Comparison of ENCODE assay signal across 1 cellular context in genomic region chr16:67968440-67969285, GRCh38.
TF ChIP-seq lines count a peak whose summit lies in the region.

Gene SLC12A4 (minus strand): TSS chr16:67968637. CDS start chr16:67968553, 84 bp downstream.

TF ChIP-seq in K562, 482 proteins besides CTCF, POLR2A, EP300 and RAD21 (continued from another document and continues in another):
- TF ChIP-seq GTF3C2 (IDR thresholded peaks at IDR 0.05; ENCODE audit: borderline replicate concordance, extremely low read depth, insufficient read length) (no peak), ARNT (IDR thresholded peaks at IDR 0.05) (peak in 1 of 2 experiments; percentile 74; a peak in 1 of 4 replicates), ZNF324 (CRISPR knock-in tag; IDR thresholded peaks at IDR 0.05) (no peak), CEBPG (CRISPR knock-in tag; IDR thresholded peaks at IDR 0.05) (no peak), CEBPG (tag; conservative IDR thresholded peaks at IDR 0.05 in 1 of 2, IDR thresholded peaks at IDR 0.05 in 1 of 2) (no peak), ZNF197 (CRISPR knock-in tag; IDR thresholded peaks at IDR 0.05; ENCODE audit: low read depth) (no peak), PREB (CRISPR knock-in tag; IDR thresholded peaks at IDR 0.05) (no peak), ZNF311 (CRISPR knock-in tag; IDR thresholded peaks at IDR 0.05) (no peak), ZNF140 (CRISPR knock-in tag; IDR thresholded peaks at IDR 0.05) (no peak), NEUROD1 (IDR thresholded peaks at IDR 0.05; ENCODE audit: borderline replicate concordance, low read depth, low read length, partially characterized antibody) (peak; percentile 8), RBM25 (IDR thresholded peaks at IDR 0.05; ENCODE audit: low read depth, low read length, severe bottlenecking) (peak; percentile 96), HDAC1 (IDR thresholded peaks at IDR 0.05) (peak in 1 of 2 experiments; percentile 5; a peak in 2 of 4 replicates), FOXP1 (CRISPR knock-in tag; IDR thresholded peaks at IDR 0.05) (0 out of 2 replicates have a peak, but pooled peaks have one; percentile 49), KLF1 (tag; IDR thresholded peaks at IDR 0.05) (no peak), TOE1 (IDR thresholded peaks at IDR 0.05; ENCODE audit: borderline replicate concordance) (peak; percentile 38; the same call in 1 of the 2 replicates), TOE1 (CRISPR knock-in tag; IDR thresholded peaks at IDR 0.05; ENCODE audit: borderline replicate concordance, low read depth) (no peak), TRIM24 (IDR thresholded peaks at IDR 0.05) (no peak), HNRNPH1 (optimal IDR thresholded peaks at IDR 0.05; ENCODE audit: low read depth, low read length) (no peak), ZC3H4 (CRISPR knock-in tag; IDR thresholded peaks at IDR 0.05; ENCODE audit: borderline replicate concordance) (no peak), NCOA6 (IDR thresholded peaks at IDR 0.05) (no peak), KDM1A (IDR thresholded peaks at IDR 0.05) (peak; percentile 90 to 94), LEF1 (IDR thresholded peaks at IDR 0.05) (no peak), KDM2B (CRISPR knock-in tag; IDR thresholded peaks at IDR 0.05) (no peak), ZNF444 (CRISPR knock-in tag; IDR thresholded peaks at IDR 0.05) (no peak), ZNF146 (CRISPR knock-in tag; IDR thresholded peaks at IDR 0.05; ENCODE audit: unreplicated experiment) (no peak), MEF2D (tag; conservative IDR thresholded peaks at IDR 0.05; ENCODE audit: low read depth) (no peak), STAG1 (CRISPR knock-in tag; IDR thresholded peaks at IDR 0.05; ENCODE audit: borderline replicate concordance) (no peak), ARHGAP35 (IDR thresholded peaks at IDR 0.05; ENCODE audit: partially characterized antibody) (no peak), SRF (CRISPR knock-in tag; IDR thresholded peaks at IDR 0.05) (no peak), E2F3 (CRISPR knock-in tag; IDR thresholded peaks at IDR 0.05) (peak; percentile 86), SMAD3 (CRISPR knock-in tag; conservative IDR thresholded peaks at IDR 0.05) (no peak)
- TF ChIP-seq, protein P1, sequence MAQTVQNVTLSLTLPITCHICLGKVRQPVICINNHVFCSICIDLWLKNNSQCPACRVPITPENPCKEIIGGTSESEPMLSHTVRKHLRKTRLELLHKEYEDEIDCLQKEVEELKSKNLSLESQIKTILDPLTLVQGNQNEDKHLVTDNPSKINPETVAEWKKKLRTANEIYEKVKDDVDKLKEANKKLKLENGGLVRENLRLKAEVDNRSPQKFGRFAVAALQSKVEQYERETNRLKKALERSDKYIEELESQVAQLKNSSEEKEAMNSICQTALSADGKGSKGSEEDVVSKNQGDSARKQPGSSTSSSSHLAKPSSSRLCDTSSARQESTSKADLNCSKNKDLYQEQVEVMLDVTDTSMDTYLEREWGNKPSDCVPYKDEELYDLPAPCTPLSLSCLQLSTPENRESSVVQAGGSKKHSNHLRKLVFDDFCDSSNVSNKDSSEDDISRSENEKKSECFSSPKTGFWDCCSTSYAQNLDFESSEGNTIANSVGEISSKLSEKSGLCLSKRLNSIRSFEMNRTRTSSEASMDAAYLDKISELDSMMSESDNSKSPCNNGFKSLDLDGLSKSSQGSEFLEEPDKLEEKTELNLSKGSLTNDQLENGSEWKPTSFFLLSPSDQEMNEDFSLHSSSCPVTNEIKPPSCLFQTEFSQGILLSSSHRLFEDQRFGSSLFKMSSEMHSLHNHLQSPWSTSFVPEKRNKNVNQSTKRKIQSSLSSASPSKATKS (CRISPR knock-in tag; IDR thresholded peaks at IDR 0.05), result no peak
- TF ChIP-seq, protein P2, sequence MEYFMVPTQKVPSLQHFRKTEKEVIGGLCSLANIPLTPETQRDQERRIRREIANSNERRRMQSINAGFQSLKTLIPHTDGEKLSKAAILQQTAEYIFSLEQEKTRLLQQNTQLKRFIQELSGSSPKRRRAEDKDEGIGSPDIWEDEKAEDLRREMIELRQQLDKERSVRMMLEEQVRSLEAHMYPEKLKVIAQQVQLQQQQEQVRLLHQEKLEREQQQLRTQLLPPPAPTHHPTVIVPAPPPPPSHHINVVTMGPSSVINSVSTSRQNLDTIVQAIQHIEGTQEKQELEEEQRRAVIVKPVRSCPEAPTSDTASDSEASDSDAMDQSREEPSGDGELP (CRISPR knock-in tag; IDR thresholded peaks at IDR 0.05; ENCODE audit: borderline replicate concordance), result peak; percentile 76; the same call in 1 of the 2 replicates
- TF ChIP-seq, protein P3, sequence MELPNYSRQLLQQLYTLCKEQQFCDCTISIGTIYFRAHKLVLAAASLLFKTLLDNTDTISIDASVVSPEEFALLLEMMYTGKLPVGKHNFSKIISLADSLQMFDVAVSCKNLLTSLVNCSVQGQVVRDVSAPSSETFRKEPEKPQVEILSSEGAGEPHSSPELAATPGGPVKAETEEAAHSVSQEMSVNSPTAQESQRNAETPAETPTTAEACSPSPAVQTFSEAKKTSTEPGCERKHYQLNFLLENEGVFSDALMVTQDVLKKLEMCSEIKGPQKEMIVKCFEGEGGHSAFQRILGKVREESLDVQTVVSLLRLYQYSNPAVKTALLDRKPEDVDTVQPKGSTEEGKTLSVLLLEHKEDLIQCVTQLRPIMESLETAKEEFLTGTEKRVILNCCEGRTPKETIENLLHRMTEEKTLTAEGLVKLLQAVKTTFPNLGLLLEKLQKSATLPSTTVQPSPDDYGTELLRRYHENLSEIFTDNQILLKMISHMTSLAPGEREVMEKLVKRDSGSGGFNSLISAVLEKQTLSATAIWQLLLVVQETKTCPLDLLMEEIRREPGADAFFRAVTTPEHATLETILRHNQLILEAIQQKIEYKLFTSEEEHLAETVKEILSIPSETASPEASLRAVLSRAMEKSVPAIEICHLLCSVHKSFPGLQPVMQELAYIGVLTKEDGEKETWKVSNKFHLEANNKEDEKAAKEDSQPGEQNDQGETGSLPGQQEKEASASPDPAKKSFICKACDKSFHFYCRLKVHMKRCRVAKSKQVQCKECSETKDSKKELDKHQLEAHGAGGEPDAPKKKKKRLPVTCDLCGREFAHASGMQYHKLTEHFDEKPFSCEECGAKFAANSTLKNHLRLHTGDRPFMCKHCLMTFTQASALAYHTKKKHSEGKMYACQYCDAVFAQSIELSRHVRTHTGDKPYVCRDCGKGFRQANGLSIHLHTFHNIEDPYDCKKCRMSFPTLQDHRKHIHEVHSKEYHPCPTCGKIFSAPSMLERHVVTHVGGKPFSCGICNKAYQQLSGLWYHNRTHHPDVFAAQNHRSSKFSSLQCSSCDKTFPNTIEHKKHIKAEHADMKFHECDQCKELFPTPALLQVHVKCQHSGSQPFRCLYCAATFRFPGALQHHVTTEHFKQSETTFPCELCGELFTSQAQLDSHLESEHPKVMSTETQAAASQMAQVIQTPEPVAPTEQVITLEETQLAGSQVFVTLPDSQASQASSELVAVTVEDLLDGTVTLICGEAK (IDR thresholded peaks at IDR 0.05), result 0 out of 2 replicates have a peak, but pooled peaks have one; percentile 47
- TF ChIP-seq, protein P3 (CRISPR knock-in tag; IDR thresholded peaks at IDR 0.05), result no peak
- TF ChIP-seq, protein P4, sequence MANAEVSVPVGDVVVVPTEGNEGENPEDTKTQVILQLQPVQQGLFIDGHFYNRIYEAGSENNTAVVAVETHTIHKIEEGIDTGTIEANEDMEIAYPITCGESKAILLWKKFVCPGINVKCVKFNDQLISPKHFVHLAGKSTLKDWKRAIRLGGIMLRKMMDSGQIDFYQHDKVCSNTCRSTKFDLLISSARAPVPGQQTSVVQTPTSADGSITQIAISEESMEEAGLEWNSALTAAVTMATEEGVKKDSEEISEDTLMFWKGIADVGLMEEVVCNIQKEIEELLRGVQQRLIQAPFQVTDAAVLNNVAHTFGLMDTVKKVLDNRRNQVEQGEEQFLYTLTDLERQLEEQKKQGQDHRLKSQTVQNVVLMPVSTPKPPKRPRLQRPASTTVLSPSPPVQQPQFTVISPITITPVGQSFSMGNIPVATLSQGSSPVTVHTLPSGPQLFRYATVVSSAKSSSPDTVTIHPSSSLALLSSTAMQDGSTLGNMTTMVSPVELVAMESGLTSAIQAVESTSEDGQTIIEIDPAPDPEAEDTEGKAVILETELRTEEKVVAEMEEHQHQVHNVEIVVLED (CRISPR knock-in tag; IDR thresholded peaks at IDR 0.05), result no peak
- TF ChIP-seq, protein P5, sequence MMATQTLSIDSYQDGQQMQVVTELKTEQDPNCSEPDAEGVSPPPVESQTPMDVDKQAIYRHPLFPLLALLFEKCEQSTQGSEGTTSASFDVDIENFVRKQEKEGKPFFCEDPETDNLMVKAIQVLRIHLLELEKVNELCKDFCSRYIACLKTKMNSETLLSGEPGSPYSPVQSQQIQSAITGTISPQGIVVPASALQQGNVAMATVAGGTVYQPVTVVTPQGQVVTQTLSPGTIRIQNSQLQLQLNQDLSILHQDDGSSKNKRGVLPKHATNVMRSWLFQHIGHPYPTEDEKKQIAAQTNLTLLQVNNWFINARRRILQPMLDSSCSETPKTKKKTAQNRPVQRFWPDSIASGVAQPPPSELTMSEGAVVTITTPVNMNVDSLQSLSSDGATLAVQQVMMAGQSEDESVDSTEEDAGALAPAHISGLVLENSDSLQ (IDR thresholded peaks at IDR 0.05), result no peak
- TF ChIP-seq, protein P6, sequence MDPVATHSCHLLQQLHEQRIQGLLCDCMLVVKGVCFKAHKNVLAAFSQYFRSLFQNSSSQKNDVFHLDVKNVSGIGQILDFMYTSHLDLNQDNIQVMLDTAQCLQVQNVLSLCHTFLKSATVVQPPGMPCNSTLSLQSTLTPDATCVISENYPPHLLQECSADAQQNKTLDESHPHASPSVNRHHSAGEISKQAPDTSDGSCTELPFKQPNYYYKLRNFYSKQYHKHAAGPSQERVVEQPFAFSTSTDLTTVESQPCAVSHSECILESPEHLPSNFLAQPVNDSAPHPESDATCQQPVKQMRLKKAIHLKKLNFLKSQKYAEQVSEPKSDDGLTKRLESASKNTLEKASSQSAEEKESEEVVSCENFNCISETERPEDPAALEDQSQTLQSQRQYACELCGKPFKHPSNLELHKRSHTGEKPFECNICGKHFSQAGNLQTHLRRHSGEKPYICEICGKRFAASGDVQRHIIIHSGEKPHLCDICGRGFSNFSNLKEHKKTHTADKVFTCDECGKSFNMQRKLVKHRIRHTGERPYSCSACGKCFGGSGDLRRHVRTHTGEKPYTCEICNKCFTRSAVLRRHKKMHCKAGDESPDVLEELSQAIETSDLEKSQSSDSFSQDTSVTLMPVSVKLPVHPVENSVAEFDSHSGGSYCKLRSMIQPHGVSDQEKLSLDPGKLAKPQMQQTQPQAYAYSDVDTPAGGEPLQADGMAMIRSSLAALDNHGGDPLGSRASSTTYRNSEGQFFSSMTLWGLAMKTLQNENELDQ (CRISPR knock-in tag; IDR thresholded peaks at IDR 0.05; ENCODE audit: borderline replicate concordance), result no peak
- TF ChIP-seq, protein P7, sequence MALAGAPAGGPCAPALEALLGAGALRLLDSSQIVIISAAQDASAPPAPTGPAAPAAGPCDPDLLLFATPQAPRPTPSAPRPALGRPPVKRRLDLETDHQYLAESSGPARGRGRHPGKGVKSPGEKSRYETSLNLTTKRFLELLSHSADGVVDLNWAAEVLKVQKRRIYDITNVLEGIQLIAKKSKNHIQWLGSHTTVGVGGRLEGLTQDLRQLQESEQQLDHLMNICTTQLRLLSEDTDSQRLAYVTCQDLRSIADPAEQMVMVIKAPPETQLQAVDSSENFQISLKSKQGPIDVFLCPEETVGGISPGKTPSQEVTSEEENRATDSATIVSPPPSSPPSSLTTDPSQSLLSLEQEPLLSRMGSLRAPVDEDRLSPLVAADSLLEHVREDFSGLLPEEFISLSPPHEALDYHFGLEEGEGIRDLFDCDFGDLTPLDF (CRISPR knock-in tag; IDR thresholded peaks at IDR 0.05), result peak; percentile 67
